8 cellular contexts compared by ENCODE assay signal in genomic region chr5:72955143-72955767, GRCh38. TPM values are rescaled to one million over a fixed set of nuclear protein-coding genes. Genes with fewer than 3 reads are reported as not detected.
DNase-seq lines count a peak whose midpoint lies in the region; ATAC-seq and TF ChIP-seq lines count a peak whose summit lies in the region.

No MANE protein-coding gene starts in this region.

- H3K4me3 ChIP-seq in A673 (ENCODE audit: low read depth, low read length, poor library complexity, severe bottlenecking): peak overlapping the region; percentile 72
- peak overlapping the region; percentile 73 for H3K4me3 ChIP-seq in cardiac muscle cell

- H3K27me3 Mint-ChIP-seq in activated CD4-positive, alpha-beta memory T cell treated with anti-CD3 and anti-CD28 coated beads for 36 hours: peaks cover 43% of the 10 kb centered on the region

- no peak for TF ChIP-seq CTCF in A673 (conservative IDR thresholded peaks at IDR 0.05; ENCODE audit: low read depth, low read length)
- no peak for TF ChIP-seq CTCF in cardiac muscle cell (IDR thresholded peaks at IDR 0.05; ENCODE audit: low read depth, low read length)

- H3K27me3 ChIP-seq in A673 (replicated peaks; ENCODE audit: insufficient read depth, low read depth, low read length, poor library complexity) (peaks cover 37% of the 10 kb centered on the region), cardiac muscle cell (no peaks in the 10 kb centered on the region)

- H3K4me1 ChIP-seq in A673 (ENCODE audit: insufficient read depth, low read length, poor library complexity, severe bottlenecking): peaks cover 5% of the 10 kb centered on the region
- H3K4me1 ChIP-seq in cardiac muscle cell (ENCODE audit: low read depth): peaks cover 8% of the 10 kb centered on the region

- no peaks in the 10 kb centered on the region for H3K9me3 ChIP-seq in A673 (ENCODE audit: low read depth, low read length, poor library complexity, severe bottlenecking)
- H3K9me3 ChIP-seq in cardiac muscle cell (ENCODE audit: low read depth): no peaks in the 10 kb centered on the region

- H3K4me1 Mint-ChIP-seq in activated CD4-positive, alpha-beta memory T cell treated with anti-CD3 and anti-CD28 coated beads for 36 hours (ENCODE audit: low read depth): peaks cover 14% of the 10 kb centered on the region

- intact Hi-C loops in A673 (cut with micrococcal nuclease; ENCODE audit: unreplicated experiment): loop anchor here (10.0 kb wide), 1 partner anchor 260 kb away; no protein-coding TSS in a partner anchor
- intact Hi-C loops in activated CD4-positive, alpha-beta memory T cell treated with anti-CD3 and anti-CD28 coated beads for 36 hours (cut with micrococcal nuclease): loop anchor here (1.0 to 5.0 kb wide), 4 partner anchors 138 to 492 kb away; partner anchors contain the start of genes FOXD1 and TNPO1
- intact Hi-C loops in posterior vena cava (cut with DNase I): no loop called here

- H3K36me3 Mint-ChIP-seq in activated CD4-positive, alpha-beta memory T cell treated with anti-CD3 and anti-CD28 coated beads for 36 hours: no peaks in the 10 kb centered on the region

- H3K27ac ChIP-seq in A673 (ENCODE audit: low read depth, low read length, poor library complexity, severe bottlenecking) (no peak overlapping the region), cardiac muscle cell (peak overlapping the region; percentile 88)

- no TSS peak for BruUV-seq in A673 (replicated peaks; lab: Mats Ljungman, UMichigan)

- H3K27ac Mint-ChIP-seq in activated CD4-positive, alpha-beta memory T cell treated with anti-CD3 and anti-CD28 coated beads for 36 hours: peak overlapping the region; percentile 49

- CTCF ChIA-PET in A673 (lab: Charles Lee): no interaction called here
- CTCF ChIA-PET in activated CD4-positive, alpha-beta memory T cell treated with anti-CD3 and anti-CD28 coated beads for 36 hours (lab: Charles Lee): interaction anchor here (0.8 to 1.6 kb wide), 12 partner anchors 10 to 496 kb away, joined by 3 to 4 read pairs (median 3); no protein-coding TSS in a partner anchor

- H3K36me3 ChIP-seq in A673 (ENCODE audit: insufficient read depth, low read length, poor library complexity, severe bottlenecking): no peaks in the 10 kb centered on the region
- no peaks in the 10 kb centered on the region for H3K36me3 ChIP-seq in cardiac muscle cell

- POLR2A ChIA-PET in A673 (lab: Charles Lee; ENCODE audit: low non-redundant PET): no interaction called here
- POLR2A ChIA-PET in activated CD4-positive, alpha-beta memory T cell treated with anti-CD3 and anti-CD28 coated beads for 36 hours (lab: Charles Lee): interaction anchor here (1.0 kb wide), 1 partner anchor 106 kb away, joined by 3 read pairs; no protein-coding TSS in a partner anchor

- ATAC-seq in GM19025 (IDR thresholded peaks at IDR 0.05; ENCODE audit: low read depth, unreplicated experiment) (peak; percentile 37), HG03135 (IDR thresholded peaks at IDR 0.05; ENCODE audit: unreplicated experiment) (peak; percentile 43)

- no peaks in the 10 kb centered on the region for H3K9me3 Mint-ChIP-seq in activated CD4-positive, alpha-beta memory T cell treated with anti-CD3 and anti-CD28 coated beads for 36 hours

- no peak for DNase-seq in A673 (ENCODE audit: low spot score)
- no peak for DNase-seq in activated CD4-positive, alpha-beta memory T cell treated with anti-CD3 and anti-CD28 coated beads for 36 hours
- peak in 1 of 2 donors; percentile 87 for DNase-seq in cardiac muscle cell (ENCODE audit: low read depth in 1 of 2, low spot score in 1 of 2)
- peak; percentile 95 for DNase-seq in posterior vena cava (ENCODE audit: low spot score)
- DNase-seq in dedifferentiated amniotic fluid mesenchymal stem cell (ENCODE audit: extremely low spot score): no peak
- no peak for DNase-seq in superior temporal gyrus (ENCODE audit: extremely low spot score)

- peak overlapping the region; percentile 87 for H3K4me3 Mint-ChIP-seq in activated CD4-positive, alpha-beta memory T cell treated with anti-CD3 and anti-CD28 coated beads for 36 hours

RNA-seq across cellular contexts. Expression of gene FCHO2, which starts 0.6 kb away (rescaled TPM):
- total RNA-seq in A673 (2021) (2.5 and 5.8 TPM in 2 replicates), cardiac muscle cell (6.6 and 7.5 TPM in 2 replicates), posterior vena cava (10 to 100 TPM; 31.0 to 37.7 TPM)
- 1 to 10 TPM; 1.3 TPM for total RNA-seq in activated CD4-positive, alpha-beta memory T cell treated with anti-CD3 and anti-CD28 coated beads for 36 hours
- polyA plus RNA-seq in cardiac muscle cell: 6.9 and 9.5 TPM in 2 replicates

Comparison
In these comparisons a context has a peak if more than half of its experiments do, and no peak if none do; other contexts are left out.
1. intact Hi-C loops: an anchor here in A673 (10.0 kb wide) and activated CD4-positive, alpha-beta memory T cell treated with anti-CD3 and anti-CD28 coated beads for 36 hours (1.0 to 5.0 kb wide); none called in posterior vena cava.